Comparison of ENCODE assay signal across 1 cellular context in genomic region chr20:34516038-34516873, GRCh38.
TF ChIP-seq lines count a peak whose summit lies in the region.

TSS of gene DYNLRB1 (plus strand) at chr20:34516422. CDS start at chr20:34516459, 37 bp downstream.

TF ChIP-seq in HepG2, 621 proteins besides CTCF, POLR2A, EP300 and RAD21 (continued from another document and continues in another):
- TF ChIP-seq FOXO4 (CRISPR knock-in tag; conservative IDR thresholded peaks at IDR 0.05): peak; percentile 82; the same call in 1 of the 2 replicates
- peak; percentile 29; the same call in 1 of the 2 replicates for TF ChIP-seq ZNF556 (CRISPR knock-in tag; IDR thresholded peaks at IDR 0.05; ENCODE audit: borderline replicate concordance)
- TF ChIP-seq, protein P1, sequence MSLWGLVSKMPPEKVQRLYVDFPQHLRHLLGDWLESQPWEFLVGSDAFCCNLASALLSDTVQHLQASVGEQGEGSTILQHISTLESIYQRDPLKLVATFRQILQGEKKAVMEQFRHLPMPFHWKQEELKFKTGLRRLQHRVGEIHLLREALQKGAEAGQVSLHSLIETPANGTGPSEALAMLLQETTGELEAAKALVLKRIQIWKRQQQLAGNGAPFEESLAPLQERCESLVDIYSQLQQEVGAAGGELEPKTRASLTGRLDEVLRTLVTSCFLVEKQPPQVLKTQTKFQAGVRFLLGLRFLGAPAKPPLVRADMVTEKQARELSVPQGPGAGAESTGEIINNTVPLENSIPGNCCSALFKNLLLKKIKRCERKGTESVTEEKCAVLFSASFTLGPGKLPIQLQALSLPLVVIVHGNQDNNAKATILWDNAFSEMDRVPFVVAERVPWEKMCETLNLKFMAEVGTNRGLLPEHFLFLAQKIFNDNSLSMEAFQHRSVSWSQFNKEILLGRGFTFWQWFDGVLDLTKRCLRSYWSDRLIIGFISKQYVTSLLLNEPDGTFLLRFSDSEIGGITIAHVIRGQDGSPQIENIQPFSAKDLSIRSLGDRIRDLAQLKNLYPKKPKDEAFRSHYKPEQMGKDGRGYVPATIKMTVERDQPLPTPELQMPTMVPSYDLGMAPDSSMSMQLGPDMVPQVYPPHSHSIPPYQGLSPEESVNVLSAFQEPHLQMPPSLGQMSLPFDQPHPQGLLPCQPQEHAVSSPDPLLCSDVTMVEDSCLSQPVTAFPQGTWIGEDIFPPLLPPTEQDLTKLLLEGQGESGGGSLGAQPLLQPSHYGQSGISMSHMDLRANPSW (CRISPR knock-in tag; IDR thresholded peaks at IDR 0.05; ENCODE audit: borderline replicate concordance): peak; percentile 1; the same call in 1 of the 2 replicates
- peak; percentile 88 for TF ChIP-seq THAP11 (CRISPR knock-in tag; IDR thresholded peaks at IDR 0.05)
- TF ChIP-seq NCOR1 (IDR thresholded peaks at IDR 0.05; ENCODE audit: borderline replicate concordance, low read length): peak; percentile 51; the same call in 1 of the 2 replicates
- no peak for TF ChIP-seq CBX2 (IDR thresholded peaks at IDR 0.05; ENCODE audit: low read depth, low read length)
- peak; percentile 16; the same call in 1 of the 2 replicates for TF ChIP-seq CBX2 (CRISPR knock-in tag; IDR thresholded peaks at IDR 0.05; ENCODE audit: low read depth)
- no peak; the same call in 1 of the 2 replicates for TF ChIP-seq IRF9 (CRISPR knock-in tag; IDR thresholded peaks at IDR 0.05; ENCODE audit: borderline replicate concordance)
- TF ChIP-seq POLR2G (IDR thresholded peaks at IDR 0.05; ENCODE audit: low read depth, low read length): peak; percentile 99
- TF ChIP-seq SNAPC5 (CRISPR knock-in tag; IDR thresholded peaks at IDR 0.05; ENCODE audit: borderline replicate concordance): peak; percentile 41; the same call in 1 of the 2 replicates
- peak; percentile 75 for TF ChIP-seq ZNF264 (CRISPR knock-in tag; IDR thresholded peaks at IDR 0.05)
- peak; percentile 99; the same call in 1 of the 2 replicates for TF ChIP-seq ZNF569 (CRISPR knock-in tag; IDR thresholded peaks at IDR 0.05; ENCODE audit: borderline replicate concordance)
- TF ChIP-seq MAFK (conservative IDR thresholded peaks at IDR 0.05 in 1 of 2, IDR thresholded peaks at IDR 0.05 in 1 of 2; ENCODE audit: low read length in 2 of 2): no peak
- TF ChIP-seq RARG (CRISPR knock-in tag; IDR thresholded peaks at IDR 0.05; ENCODE audit: low read depth): no peak
- TF ChIP-seq YEATS2 (CRISPR knock-in tag; IDR thresholded peaks at IDR 0.05; ENCODE audit: borderline replicate concordance): peak; percentile 96; the same call in 1 of the 2 replicates
- TF ChIP-seq ZNF891 (CRISPR knock-in tag; IDR thresholded peaks at IDR 0.05): peak; percentile 71; the same call in 1 of the 2 replicates
- TF ChIP-seq MAFF (IDR thresholded peaks at IDR 0.05; ENCODE audit: low read depth, low read length): no peak
- no peak for TF ChIP-seq HNRNPH1 (optimal IDR thresholded peaks at IDR 0.05; ENCODE audit: low read depth, low read length)
- TF ChIP-seq CHD4 (IDR thresholded peaks at IDR 0.05; ENCODE audit: borderline replicate concordance, low read length): peak; percentile 95; the same call in 1 of the 2 replicates
- TF ChIP-seq, protein P2, sequence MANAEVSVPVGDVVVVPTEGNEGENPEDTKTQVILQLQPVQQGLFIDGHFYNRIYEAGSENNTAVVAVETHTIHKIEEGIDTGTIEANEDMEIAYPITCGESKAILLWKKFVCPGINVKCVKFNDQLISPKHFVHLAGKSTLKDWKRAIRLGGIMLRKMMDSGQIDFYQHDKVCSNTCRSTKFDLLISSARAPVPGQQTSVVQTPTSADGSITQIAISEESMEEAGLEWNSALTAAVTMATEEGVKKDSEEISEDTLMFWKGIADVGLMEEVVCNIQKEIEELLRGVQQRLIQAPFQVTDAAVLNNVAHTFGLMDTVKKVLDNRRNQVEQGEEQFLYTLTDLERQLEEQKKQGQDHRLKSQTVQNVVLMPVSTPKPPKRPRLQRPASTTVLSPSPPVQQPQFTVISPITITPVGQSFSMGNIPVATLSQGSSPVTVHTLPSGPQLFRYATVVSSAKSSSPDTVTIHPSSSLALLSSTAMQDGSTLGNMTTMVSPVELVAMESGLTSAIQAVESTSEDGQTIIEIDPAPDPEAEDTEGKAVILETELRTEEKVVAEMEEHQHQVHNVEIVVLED (CRISPR knock-in tag; IDR thresholded peaks at IDR 0.05; ENCODE audit: borderline replicate concordance): peak; percentile 76
- no peak for TF ChIP-seq PHB2 (IDR thresholded peaks at IDR 0.05; ENCODE audit: partially characterized antibody)
- peak; percentile 93; the same call in 1 of the 2 replicates for TF ChIP-seq KLF12 (CRISPR knock-in tag; IDR thresholded peaks at IDR 0.05; ENCODE audit: borderline replicate concordance)
- TF ChIP-seq ZNF530 (CRISPR knock-in tag; IDR thresholded peaks at IDR 0.05; ENCODE audit: low read depth): no peak
- no peak for TF ChIP-seq ZNF570 (CRISPR knock-in tag; IDR thresholded peaks at IDR 0.05; ENCODE audit: borderline replicate concordance)
- peak; percentile 83; the same call in 1 of the 2 replicates for TF ChIP-seq ZNF142 (CRISPR knock-in tag; IDR thresholded peaks at IDR 0.05)
- TF ChIP-seq RBFOX2 (IDR thresholded peaks at IDR 0.05; ENCODE audit: low read depth, low read length): peak; percentile 99
- TF ChIP-seq EZH2 (conservative IDR thresholded peaks at IDR 0.05; ENCODE audit: low read depth, low read length): no peak
- peak; percentile 81 for TF ChIP-seq REPIN1 (CRISPR knock-in tag; IDR thresholded peaks at IDR 0.05; ENCODE audit: borderline replicate concordance, low read depth)
- peak; percentile 80 for TF ChIP-seq ZNF574 (CRISPR knock-in tag; IDR thresholded peaks at IDR 0.05)
- TF ChIP-seq, protein P3, sequence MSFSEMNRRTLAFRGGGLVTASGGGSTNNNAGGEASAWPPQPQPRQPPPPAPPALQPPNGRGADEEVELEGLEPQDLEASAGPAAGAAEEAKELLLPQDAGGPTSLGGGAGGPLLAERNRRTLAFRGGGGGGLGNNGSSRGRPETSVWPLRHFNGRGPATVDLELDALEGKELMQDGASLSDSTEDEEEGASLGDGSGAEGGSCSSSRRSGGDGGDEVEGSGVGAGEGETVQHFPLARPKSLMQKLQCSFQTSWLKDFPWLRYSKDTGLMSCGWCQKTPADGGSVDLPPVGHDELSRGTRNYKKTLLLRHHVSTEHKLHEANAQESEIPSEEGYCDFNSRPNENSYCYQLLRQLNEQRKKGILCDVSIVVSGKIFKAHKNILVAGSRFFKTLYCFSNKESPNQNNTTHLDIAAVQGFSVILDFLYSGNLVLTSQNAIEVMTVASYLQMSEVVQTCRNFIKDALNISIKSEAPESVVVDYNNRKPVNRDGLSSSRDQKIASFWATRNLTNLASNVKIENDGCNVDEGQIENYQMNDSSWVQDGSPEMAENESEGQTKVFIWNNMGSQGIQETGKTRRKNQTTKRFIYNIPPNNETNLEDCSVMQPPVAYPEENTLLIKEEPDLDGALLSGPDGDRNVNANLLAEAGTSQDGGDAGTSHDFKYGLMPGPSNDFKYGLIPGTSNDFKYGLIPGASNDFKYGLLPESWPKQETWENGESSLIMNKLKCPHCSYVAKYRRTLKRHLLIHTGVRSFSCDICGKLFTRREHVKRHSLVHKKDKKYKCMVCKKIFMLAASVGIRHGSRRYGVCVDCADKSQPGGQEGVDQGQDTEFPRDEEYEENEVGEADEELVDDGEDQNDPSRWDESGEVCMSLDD (CRISPR knock-in tag; IDR thresholded peaks at IDR 0.05; ENCODE audit: borderline replicate concordance): peak; percentile 40; the same call in 1 of the 2 replicates
- TF ChIP-seq HNRNPLL (IDR thresholded peaks at IDR 0.05; ENCODE audit: low read depth, low read length, poor library complexity, severe bottlenecking): peak; percentile 90
- peak; percentile 98 for TF ChIP-seq ZNF414 (CRISPR knock-in tag; IDR thresholded peaks at IDR 0.05)
- no peak for TF ChIP-seq ZNF180 (CRISPR knock-in tag; IDR thresholded peaks at IDR 0.05; ENCODE audit: borderline replicate concordance, low read depth)
- TF ChIP-seq GATAD2A (CRISPR knock-in tag; IDR thresholded peaks at IDR 0.05): peak; percentile 75; the same call in 1 of the 2 replicates
